13 cellular contexts compared by ENCODE assay signal in genomic region chr15:38560456-38560926, GRCh38. TPM values are rescaled to one million over a fixed set of nuclear protein-coding genes. Genes with fewer than 3 reads are reported as not detected.
A peak's percentile ranks its signal among the peaks of the same experiment; 100 is the strongest.
DNase-seq lines count a peak whose midpoint lies in the region; ATAC-seq and TF ChIP-seq lines count a peak whose summit lies in the region.
"Had no signal": no experiment of that assay in that cellular context is flagged by ENCODE, and none has a peak within 500 bp of the region (broad histone marks: within the 10 kb centered on the region; RNA-seq: fewer than 3 reads in every experiment).

No MANE protein-coding gene starts in this region.

- H3K9me3 ChIP-seq in neural progenitor cell (ENCODE audit: low read depth) (no peaks in the 10 kb centered on the region), SK-N-SH (no peaks in the 10 kb centered on the region)
- H3K9me3 ChIP-seq: breast epithelium had no signal

- H3K4me3 ChIP-seq in GM12865 (ENCODE audit: low read depth, low read length) (peak overlapping the region; percentile 25), neural progenitor cell (no peak overlapping the region), SK-N-SH (ENCODE audit: low read depth in 2 of 2, low read length in 1 of 2) (no peak overlapping the region)
- H3K4me3 ChIP-seq: breast epithelium, GM23338 had no signal

- H3F3A ChIP-seq in neural progenitor cell (ENCODE audit: low read depth) (no peaks in the 10 kb centered on the region), SK-N-SH (replicated peaks; ENCODE audit: insufficient read depth) (no peaks in the 10 kb centered on the region)

- H4K20me1 ChIP-seq in neural progenitor cell (ENCODE audit: low read depth): no peaks in the 10 kb centered on the region
- no peaks in the 10 kb centered on the region for H4K20me1 ChIP-seq in SK-N-SH (ENCODE audit: insufficient read depth)

- H3K9me2 ChIP-seq in SK-N-SH: no peaks in the 10 kb centered on the region

- H3K36me3 ChIP-seq in neural progenitor cell: no peaks in the 10 kb centered on the region
- no peaks in the 10 kb centered on the region for H3K36me3 ChIP-seq in SK-N-SH (replicated peaks in 1 of 2; ENCODE audit: control insufficient read depth in 1 of 2, insufficient read depth in 2 of 2, low read length in 1 of 2)
- H3K36me3 ChIP-seq: breast epithelium had no signal

- peak overlapping the region; percentile 73 to 96 (median 90) for H3K27ac Mint-ChIP-seq in IgD-negative memory B cell
- H3K27ac Mint-ChIP-seq in neural progenitor cell: no peak overlapping the region
- H3K27ac Mint-ChIP-seq: GM23338 had no signal

- H3K27me3 ChIP-seq in neural progenitor cell: peaks cover 26% of the 10 kb centered on the region
- H3K27me3 ChIP-seq in SK-N-SH (ENCODE audit: insufficient read depth): peaks cover 6% of the 10 kb centered on the region; the same call in 1 of the 2 replicates
- H3K27me3 ChIP-seq: breast epithelium had no signal

- TF ChIP-seq CTCF in GM12865 (IDR thresholded peaks at IDR 0.05; ENCODE audit: insufficient read depth, low read depth, low read length, missing control alignments) (no peak), neural progenitor cell (IDR thresholded peaks at IDR 0.05) (no peak), SK-N-SH (IDR thresholded peaks at IDR 0.05) (no peak)

- H3K4me3 Mint-ChIP-seq in IgD-negative memory B cell (peak overlapping the region; percentile 59 to 99 (median 87)), neural progenitor cell (no peak overlapping the region)
- H3K4me3 Mint-ChIP-seq: GM23338 had no signal

- H3K4me1 Mint-ChIP-seq in IgD-negative memory B cell (peaks cover 53 to 68% (median 55%) of the 10 kb centered on the region in 3 donors), neural progenitor cell (peaks cover 6% of the 10 kb centered on the region)

- H3K79me2 ChIP-seq in neural progenitor cell (ENCODE audit: low read depth) (no peaks in the 10 kb centered on the region), SK-N-SH (ENCODE audit: insufficient read depth) (no peaks in the 10 kb centered on the region)

- no peak overlapping the region for H3K27ac ChIP-seq in neural progenitor cell
- H3K27ac ChIP-seq in SK-N-SH (ENCODE audit: low read depth in 2 of 2, low read length in 1 of 2): no peak overlapping the region
- H3K27ac ChIP-seq: breast epithelium had no signal

- TF ChIP-seq RAD21 in SK-N-SH (IDR thresholded peaks at IDR 0.05; ENCODE audit: low read length): no peak

- DNase-seq in GM12865 (ENCODE audit: low read depth) (peak; percentile 83), neural progenitor cell (ENCODE audit: low spot score) (no peak), cerebellum (ENCODE audit: low spot score) (no peak), GF-D8 (lab: John Stamatoyannopoulos, UW) (no peak), SK-N-SH (no peak)
- peak; percentile 23 for DNase-seq in central memory CD4-positive, alpha-beta T cell
- DNase-seq: COR-L47, MV-4-11, NCI-H69 had no signal

- no peak overlapping the region for H2AFZ ChIP-seq in neural progenitor cell (replicated peaks)
- no peak overlapping the region for H2AFZ ChIP-seq in SK-N-SH (ENCODE audit: low read depth)
- H2AFZ ChIP-seq: GM23338 had no signal

- no peak overlapping the region for H3K9ac ChIP-seq in neural progenitor cell
- no peak overlapping the region for H3K9ac ChIP-seq in SK-N-SH

- no peaks in the 10 kb centered on the region for H3K9me3 Mint-ChIP-seq in IgD-negative memory B cell
- H3K9me3 Mint-ChIP-seq in neural progenitor cell: no peaks in the 10 kb centered on the region
- H3K9me3 Mint-ChIP-seq: GM23338 had no signal

- TF ChIP-seq EP300 in SK-N-SH (IDR thresholded peaks at IDR 0.05; ENCODE audit: borderline replicate concordance in 1 of 2, low read depth in 1 of 2, low read length in 1 of 2): no peak

- H3K27me3 Mint-ChIP-seq in IgD-negative memory B cell: no peaks in the 10 kb centered on the region
- peaks cover 6% of the 10 kb centered on the region for H3K27me3 Mint-ChIP-seq in neural progenitor cell (ENCODE audit: insufficient read depth, low read depth)

- H3K36me3 Mint-ChIP-seq in IgD-negative memory B cell (peaks cover 11% of the 10 kb centered on the region), neural progenitor cell (no peaks in the 10 kb centered on the region)

- no peak overlapping the region for H3K4me2 ChIP-seq in neural progenitor cell
- H3K4me2 ChIP-seq in SK-N-SH: no peak overlapping the region
- H3K4me2 ChIP-seq: GM23338 had no signal

- 70% methylated on average over 7 of the region's 7 CpGs for WGBS in SK-N-SH (ENCODE audit: low lambda C conversion rate)

- peak; percentile 22 for ATAC-seq in GM19351 (IDR thresholded peaks at IDR 0.05; ENCODE audit: unreplicated experiment)
- ATAC-seq: GM23338 had no signal

- CTCF ChIA-PET in SK-N-SH (lab: Yijun Ruan, JAX): interaction anchor here (1.0 to 7.7 kb wide), 9 partner anchors 9 to 138 kb away, joined by 3 to 110 read pairs (median 4); no protein-coding TSS in a partner anchor

- no peaks in the 10 kb centered on the region for H3K4me1 ChIP-seq in neural progenitor cell
- H3K4me1 ChIP-seq in SK-N-SH (ENCODE audit: control insufficient read depth in 1 of 2, insufficient read depth in 2 of 2, low read depth in 1 of 2, low read length in 1 of 2): peaks cover 0 to 16% of the 10 kb centered on the region in 2 experiments; a peak in 1 of 4 replicates
- H3K4me1 ChIP-seq: breast epithelium had no signal

- POLR2A ChIA-PET in SK-N-SH (lab: Yijun Ruan, JAX): no interaction called here

TF ChIP-seq in SK-N-SH, 30 proteins besides CTCF, POLR2A, EP300 and RAD21:
- TF ChIP-seq TCF12 (IDR thresholded peaks at IDR 0.05) (no peak), YY1 (IDR thresholded peaks at IDR 0.05; ENCODE audit: low read depth) (no peak), CHD2 (IDR thresholded peaks at IDR 0.05; ENCODE audit: low read length, partially characterized antibody) (no peak), NRF1 (IDR thresholded peaks at IDR 0.05; ENCODE audit: low read depth, low read length) (no peak), GABPA (IDR thresholded peaks at IDR 0.05; ENCODE audit: low read depth) (no peak), PBX3 (IDR thresholded peaks at IDR 0.05) (no peak), ZBTB33 (IDR thresholded peaks at IDR 0.05; ENCODE audit: borderline replicate concordance, low read depth) (no peak), USF1 (IDR thresholded peaks at IDR 0.05; ENCODE audit: borderline replicate concordance, low read depth) (no peak), EZH2phosphoT487 (IDR thresholded peaks at IDR 0.05; ENCODE audit: borderline replicate concordance, low read depth) (no peak), ELF1 (IDR thresholded peaks at IDR 0.05) (no peak), NFIC (IDR thresholded peaks at IDR 0.05; ENCODE audit: borderline replicate concordance) (no peak), SIN3A (IDR thresholded peaks at IDR 0.05; ENCODE audit: borderline replicate concordance, low read depth, low read length) (no peak), GATA2 (CRISPR knock-in tag; IDR thresholded peaks at IDR 0.05) (no peak)

RNA-seq across cellular contexts. Expression of gene RASGRP1, which starts 4.1 kb away (rescaled TPM):
- polyA plus RNA-seq in IgD-negative memory B cell: 32.6 TPM
- 2.5 and 3.8 TPM in 2 replicates for total RNA-seq in neural progenitor cell (ENCODE audit: low replicate concordance)
- total RNA-seq in cerebellum: 10.2 TPM
- polyA plus RNA-seq in SK-N-SH (2012; rRNA removed): 0.03 and 0.10 TPM in 2 replicates
- 0.06 and 0.09 TPM in 2 replicates for polyA plus RNA-seq in SK-N-SH (2012; cell fraction: cytosol; rRNA removed)
- 0.13 and 0.15 TPM in 2 replicates for polyA plus RNA-seq in SK-N-SH (2012; cell fraction: nucleus; rRNA removed)

Comparison
In these comparisons a context has a peak if more than half of its experiments do, and no peak if none do; other contexts are left out.
1. DNase-seq: peak in GM12865 (single experiment) and central memory CD4-positive, alpha-beta T cell (single experiment); none in neural progenitor cell (single experiment), cerebellum (single experiment), GF-D8 (single experiment) and SK-N-SH (single experiment).